ENCODE assay signal across 1 cellular context in genomic region chr17:784143-784542, GRCh38.
TF ChIP-seq lines count a peak whose summit lies in the region.

No MANE protein-coding gene starts in this region.

TF ChIP-seq in K562, 482 proteins besides CTCF, POLR2A, EP300 and RAD21:
- TF ChIP-seq HLTF (IDR thresholded peaks at IDR 0.05) (no peak), ARID3B (CRISPR knock-in tag; IDR thresholded peaks at IDR 0.05; ENCODE audit: borderline replicate concordance) (no peak), UBTF (IDR thresholded peaks at IDR 0.05; ENCODE audit: borderline replicate concordance in 1 of 2, low read depth in 2 of 2, low read length in 2 of 2) (no peak), CEBPG (CRISPR knock-in tag; IDR thresholded peaks at IDR 0.05) (no peak), CEBPG (tag; conservative IDR thresholded peaks at IDR 0.05 in 1 of 2, IDR thresholded peaks at IDR 0.05 in 1 of 2) (no peak), BCOR (IDR thresholded peaks at IDR 0.05) (no peak), ZNF778 (CRISPR knock-in tag; IDR thresholded peaks at IDR 0.05) (no peak), RBM14 (IDR thresholded peaks at IDR 0.05; ENCODE audit: borderline replicate concordance, insufficient read depth, low read depth, low read length) (no peak), CBFA2T3 (IDR thresholded peaks at IDR 0.05) (no peak), ESRRB (CRISPR knock-in tag; IDR thresholded peaks at IDR 0.05; ENCODE audit: borderline replicate concordance) (no peak), AFF4 (CRISPR knock-in tag; IDR thresholded peaks at IDR 0.05) (no peak), GATAD2B (IDR thresholded peaks at IDR 0.05; ENCODE audit: borderline replicate concordance) (no peak), GTF2B (IDR thresholded peaks at IDR 0.05; ENCODE audit: extremely low read depth, insufficient read length) (no peak), FOXA1 (IDR thresholded peaks at IDR 0.05; ENCODE audit: borderline replicate concordance) (no peak), ZNF354B (CRISPR knock-in tag; IDR thresholded peaks at IDR 0.05) (no peak), XRCC5 (IDR thresholded peaks at IDR 0.05; ENCODE audit: low read depth, low read length) (no peak), SLC30A9 (CRISPR knock-in tag; IDR thresholded peaks at IDR 0.05) (no peak), E2F8 (IDR thresholded peaks at IDR 0.05; ENCODE audit: low read depth, partially characterized antibody) (no peak)
